ENCODE assay signal across 8 cellular contexts in the genomic region with DNA sequence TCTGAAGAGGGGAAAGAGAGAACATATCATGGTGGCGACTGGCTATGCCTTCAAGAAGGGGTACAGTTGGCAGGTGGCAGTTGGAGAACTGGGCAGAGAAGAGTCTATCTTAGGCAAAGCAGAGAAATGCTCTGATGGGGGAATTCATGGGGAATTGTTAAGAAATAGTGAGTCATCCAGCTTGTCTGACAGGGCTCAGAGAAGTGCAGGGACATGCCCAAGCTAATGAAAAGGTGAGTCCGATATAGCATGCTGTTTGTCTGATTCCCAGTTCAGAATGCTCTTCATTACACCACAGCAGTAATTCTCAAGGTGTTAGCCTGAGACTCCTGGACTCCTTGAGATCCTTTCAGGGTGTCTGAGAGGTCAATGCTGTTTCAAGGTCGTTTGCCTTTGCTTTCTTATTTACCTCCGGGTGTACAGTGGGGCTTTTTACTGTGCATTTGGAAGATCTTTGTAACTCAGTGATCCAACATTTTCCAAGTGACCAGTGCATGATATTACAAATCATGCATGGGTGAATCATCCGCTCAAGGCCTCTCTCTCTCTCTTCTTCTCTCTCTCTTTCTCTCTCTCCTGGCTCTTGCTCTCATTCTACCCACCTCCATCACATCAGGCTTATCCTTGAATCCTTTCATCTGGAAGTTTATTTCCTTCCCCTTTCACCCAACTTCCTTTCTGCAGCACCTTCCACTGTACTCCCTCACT. TPM values are rescaled to one million over a fixed set of nuclear protein-coding genes. Genes with fewer than 3 reads are reported as not detected.
DNase-seq lines count a peak whose midpoint lies in the region; ATAC-seq and TF ChIP-seq lines count a peak whose summit lies in the region.
"Not testable (repeated sequence)": the region's sequence is repeated elsewhere in the genome, so short reads cannot be mapped to it uniquely, and the experiment has no call there.

No MANE protein-coding gene starts in this region.

- peak; percentile 59 for ATAC-seq in activated CD4-positive, alpha-beta T cell treated with anti-CD3 and anti-CD28 coated beads for 36 hours
- ATAC-seq in omental fat pad (ENCODE audit: low FRiP score): peak; percentile 70

- in situ Hi-C loops in mammary epithelial cell (cut with MboI; ENCODE audit: low sequenced_read_pairs in 2 of 2): not testable (repeated sequence)

- peak overlapping the region; percentile 57 for H3K4me2 ChIP-seq in mammary epithelial cell (ENCODE audit: insufficient read depth, low read depth, low read length)

- peak; percentile 27 for DNase-seq in AG20443 (ENCODE audit: low spot score)
- DNase-seq in HCEC 1CT: peak; percentile 38
- DNase-seq in NCI-H226: peak; percentile 61
- DNase-seq in activated CD4-positive, alpha-beta T cell treated with anti-CD3 and anti-CD28 coated beads for 36 hours; omental fat pad (ENCODE audit: low spot score); suprapubic skin (ENCODE audit: low spot score in 2 of 2): not testable (repeated sequence)
- DNase-seq in mammary epithelial cell: peak; percentile 93
- peak; percentile 20 for DNase-seq in fibroblast of the aortic adventitia (ENCODE audit: low read depth)

- not testable (repeated sequence) for H3K4me3 ChIP-seq in mammary epithelial cell (replicated peaks in 1 of 3; ENCODE audit: insufficient read depth in 1 of 3, low read depth in 2 of 3, low read length in 3 of 3); fibroblast of the aortic adventitia (ENCODE audit: low read depth, low read length); suprapubic skin

- intact Hi-C loops in activated CD4-positive, alpha-beta T cell treated with anti-CD3 and anti-CD28 coated beads for 36 hours (cut with DNase I, micrococcal nuclease): not testable (repeated sequence)
- intact Hi-C loops in mammary epithelial cell (cut with micrococcal nuclease): loop anchor here (1.0 kb wide), 2 partner anchors 47 to 90 kb away; no protein-coding TSS in a partner anchor

- not testable (repeated sequence) for H3K9me3 Mint-ChIP-seq in activated CD4-positive, alpha-beta T cell treated with anti-CD3 and anti-CD28 coated beads for 36 hours (ENCODE audit: low read depth)

- H3K9me3 ChIP-seq in mammary epithelial cell (replicated peaks; ENCODE audit: insufficient read depth, low read length); suprapubic skin: not testable (repeated sequence)

- dilution Hi-C loops in mammary epithelial cell (cut with HindIII; ENCODE audit: low sequenced_read_pairs): not testable (repeated sequence)

- H3K4me3 Mint-ChIP-seq in activated CD4-positive, alpha-beta T cell treated with anti-CD3 and anti-CD28 coated beads for 36 hours: not testable (repeated sequence)

- not testable (repeated sequence) for H3K36me3 ChIP-seq in mammary epithelial cell (ENCODE audit: insufficient read depth, low read length); suprapubic skin

- H3K36me3 Mint-ChIP-seq in activated CD4-positive, alpha-beta T cell treated with anti-CD3 and anti-CD28 coated beads for 36 hours (ENCODE audit: low read depth): not testable (repeated sequence)

- POLR2A ChIA-PET in activated CD4-positive, alpha-beta T cell treated with anti-CD3 and anti-CD28 coated beads for 36 hours (lab: Charles Lee): not testable (repeated sequence)

- not testable (repeated sequence) for H3K27me3 Mint-ChIP-seq in activated CD4-positive, alpha-beta T cell treated with anti-CD3 and anti-CD28 coated beads for 36 hours

- peaks cover 12% of the 10 kb centered on the region for H3K79me2 ChIP-seq in mammary epithelial cell (ENCODE audit: insufficient read depth, low read length)

- peaks cover 35% of the 10 kb centered on the region for H3K4me1 Mint-ChIP-seq in activated CD4-positive, alpha-beta T cell treated with anti-CD3 and anti-CD28 coated beads for 36 hours

- TF ChIP-seq POLR2A in suprapubic skin (IDR thresholded peaks at IDR 0.05): not testable (repeated sequence)

- H3K27ac ChIP-seq in mammary epithelial cell (ENCODE audit: insufficient read depth, low read depth, low read length) (peak overlapping the region; percentile 95), suprapubic skin (peak overlapping the region; percentile 81)

- H3K4me1 ChIP-seq in mammary epithelial cell (ENCODE audit: insufficient read depth, low read length) (peaks cover 48% of the 10 kb centered on the region), suprapubic skin (peaks cover 38% of the 10 kb centered on the region)

- TF ChIP-seq EP300 in suprapubic skin (IDR thresholded peaks at IDR 0.05): not testable (repeated sequence)

- H3K27ac Mint-ChIP-seq in activated CD4-positive, alpha-beta T cell treated with anti-CD3 and anti-CD28 coated beads for 36 hours: peak overlapping the region; percentile 57

- BruUV-seq in mammary epithelial cell (replicated peaks; lab: Mats Ljungman, UMichigan): not testable (repeated sequence)

- not testable (repeated sequence) for H4K20me1 ChIP-seq in mammary epithelial cell (ENCODE audit: insufficient read depth, low read length)

- H3K9ac ChIP-seq in mammary epithelial cell (ENCODE audit: insufficient read depth, low read length): peak overlapping the region; percentile 70

- WGBS in mammary epithelial cell (ENCODE audit: low coverage, missing lambda C conversion rate): 4% methylated on average over 4 of the region's 5 CpGs
- 55% methylated on average over 5 of the region's 5 CpGs for WGBS in suprapubic skin

- TF ChIP-seq CTCF in mammary epithelial cell (conservative IDR thresholded peaks at IDR 0.05 in 1 of 2, IDR thresholded peaks at IDR 0.05 in 1 of 2; ENCODE audit: extremely low read depth in 1 of 2, insufficient read depth in 1 of 2, low read depth in 1 of 2, low read length in 2 of 2); fibroblast of the aortic adventitia (IDR thresholded peaks at IDR 0.05; ENCODE audit: insufficient read depth, low read length); omental fat pad (IDR thresholded peaks at IDR 0.05); suprapubic skin (IDR thresholded peaks at IDR 0.05): not testable (repeated sequence)

- H2AFZ ChIP-seq in mammary epithelial cell (ENCODE audit: low read depth, low read length): peak overlapping the region; percentile 36

- H3K27me3 ChIP-seq in mammary epithelial cell (ENCODE audit: insufficient read depth, low read length); suprapubic skin: not testable (repeated sequence)

- CTCF ChIA-PET in activated CD4-positive, alpha-beta T cell treated with anti-CD3 and anti-CD28 coated beads for 36 hours (lab: Charles Lee); mammary epithelial cell (lab: Charles Lee; ENCODE audit: low non-redundant PET): not testable (repeated sequence)

RNA-seq across cellular contexts. Expression of gene PAX8, which starts 51.5 kb away (rescaled TPM):
- total RNA-seq in activated CD4-positive, alpha-beta T cell treated with anti-CD3 and anti-CD28 coated beads for 36 hours: 1 to 10 TPM; 1.4 to 2.1 TPM
- total RNA-seq in mammary epithelial cell (10 to 100 TPM in 1 of 2 donors, 1 to 10 TPM in 1; 3.3 to 16.1 TPM), fibroblast of the aortic adventitia (ENCODE audit: low replicate concordance) (0.09 and 1.5 TPM in 2 replicates), omental fat pad (1 to 10 TPM; 2.8 to 9.4 (median 5.8) TPM), suprapubic skin (1 to 10 TPM; 2.3 to 7.7 (median 5.6) TPM)
- 0.79 TPM for polyA plus RNA-seq in mammary epithelial cell
- not detected for polyA minus RNA-seq in mammary epithelial cell
